In the genomic region with DNA sequence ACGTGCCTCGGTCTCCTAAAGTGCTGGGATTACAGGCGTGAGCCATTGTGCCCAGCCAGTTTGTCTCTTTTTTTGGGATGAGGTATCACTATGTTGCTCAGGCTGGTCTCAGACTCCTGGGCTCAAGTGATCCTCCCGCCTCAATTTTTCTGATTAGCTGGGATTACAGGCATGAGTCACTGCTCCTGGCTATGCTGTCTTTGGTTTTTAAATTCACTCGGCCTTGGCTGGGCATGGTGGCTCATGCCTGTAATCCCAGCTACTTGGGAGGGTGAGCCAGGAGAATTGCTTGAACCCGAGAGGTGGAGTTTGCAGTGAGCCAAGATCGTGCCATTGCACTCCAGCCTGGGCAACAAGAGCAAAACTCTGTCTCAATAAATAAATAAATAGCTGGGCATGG, we compare ENCODE assay signal across 11 cellular contexts. TPM values are rescaled to one million over a fixed set of nuclear protein-coding genes. Genes with fewer than 3 reads are reported as not detected.
DNase-seq lines count a peak whose midpoint lies in the region; ATAC-seq and TF ChIP-seq lines count a peak whose summit lies in the region.
"Not testable (repeated sequence)": the region's sequence is repeated elsewhere in the genome, so short reads cannot be mapped to it uniquely, and the experiment has no call there.
"Had no signal": no experiment of that assay in that cellular context is flagged by ENCODE, and none has a peak within 500 bp of the region (broad histone marks: within the 10 kb centered on the region; RNA-seq: fewer than 3 reads in every experiment).

No MANE protein-coding gene starts in this region.

- not testable (repeated sequence) for DNase-seq in CD8-positive, alpha-beta memory T cell; T-helper 2 cell treated with Interferon-gamma antibody and Interleukin-4, amounts not matched to agents 5 μg/mL and 100 μg/mL, for 36 hours (ENCODE audit: low spot score); activated T-cell treated with anti-CD3 and anti-CD28 coated beads, Interleukin-2, amount 50 U/mL, for 4 hours
- peak; percentile 8 for DNase-seq in LHCN-M2 (ENCODE audit: low read depth)
- peak; percentile 11 for DNase-seq in brain microvascular endothelial cell
- DNase-seq in fibroblast of the aortic adventitia (ENCODE audit: low read depth) = peak; percentile 23

- CTCF ChIA-PET in CD8-positive, alpha-beta memory T cell (lab: Charles Lee) = interaction anchor here (1.2 to 3.6 kb wide), 4 partner anchors 8 to 315 kb away, joined by 3 to 44 read pairs (median 11); a partner anchor contains a TSS

- H3K4me3 ChIP-seq in CD8-positive, alpha-beta memory T cell (ENCODE audit: low read length); brain microvascular endothelial cell (ENCODE audit: low read depth, low read length); fibroblast of the aortic adventitia (ENCODE audit: low read depth, low read length): not testable (repeated sequence)

- H3K27me3 ChIP-seq in CD8-positive, alpha-beta memory T cell (ENCODE audit: insufficient read depth, low read length, poor library complexity, severe bottlenecking) = not testable (repeated sequence)
- peaks cover 11% of the 10 kb centered on the region for H3K27me3 ChIP-seq in brain microvascular endothelial cell (replicated peaks)

- not testable (repeated sequence) for H3K27ac ChIP-seq in CD8-positive, alpha-beta memory T cell (ENCODE audit: low read depth, low read length); brain microvascular endothelial cell

- peaks cover 19% of the 10 kb centered on the region for H3K4me1 ChIP-seq in CD8-positive, alpha-beta memory T cell (ENCODE audit: insufficient read depth, low read length)

- not testable (repeated sequence) for H3K9me3 ChIP-seq in CD8-positive, alpha-beta memory T cell (ENCODE audit: low read length)

- POLR2A ChIA-PET in CD8-positive, alpha-beta memory T cell (lab: Charles Lee) = not testable (repeated sequence)

- ATAC-seq in activated T-cell treated with anti-CD3 and anti-CD28 coated beads, Interleukin-2, amount 50 U/mL, for 4 hours = not testable (repeated sequence)

- peaks cover 5 to 14% (median 6%) of the 10 kb centered on the region in 3 donors for H3K4me1 Mint-ChIP-seq in CD8-positive, alpha-beta memory T cell
- H3K4me1 Mint-ChIP-seq in T-helper 2 cell treated with Interferon-gamma antibody and Interleukin-4, amounts not matched to agents 5 μg/mL and 100 μg/mL, for 36 hours (ENCODE audit: low read depth) = peaks cover 16% of the 10 kb centered on the region
- H3K4me1 Mint-ChIP-seq in activated T-cell treated with anti-CD3 and anti-CD28 coated beads, Interleukin-2, amount 50 U/mL, for 4 hours (ENCODE audit: low read depth); nephron: not testable (repeated sequence)

- not testable (repeated sequence) for TF ChIP-seq CTCF in brain microvascular endothelial cell (IDR thresholded peaks at IDR 0.05; ENCODE audit: low read depth, low read length, missing control alignments); fibroblast of the aortic adventitia (IDR thresholded peaks at IDR 0.05; ENCODE audit: insufficient read depth, low read length); nephron (IDR thresholded peaks at IDR 0.05; ENCODE audit: unreplicated experiment in 3 of 3)

- not testable (repeated sequence) for H3K27me3 Mint-ChIP-seq in CD8-positive, alpha-beta memory T cell; T-helper 2 cell treated with Interferon-gamma antibody and Interleukin-4, amounts not matched to agents 5 μg/mL and 100 μg/mL, for 36 hours (ENCODE audit: low read depth); activated T-cell treated with anti-CD3 and anti-CD28 coated beads, Interleukin-2, amount 50 U/mL, for 4 hours (ENCODE audit: low read depth)
- H3K27me3 Mint-ChIP-seq in nephron (ENCODE audit: low read depth) = peaks cover 44% of the 10 kb centered on the region

- not testable (repeated sequence) for H3K36me3 ChIP-seq in CD8-positive, alpha-beta memory T cell (ENCODE audit: insufficient read depth, low read length); brain microvascular endothelial cell (replicated peaks)

- in situ Hi-C loops in brain microvascular endothelial cell (cut with HindIII; ENCODE audit: low pct_ligation_motif_present, low sequenced_read_pairs) = not testable (repeated sequence)

- peak overlapping the region in 6 of 7 donors; percentile 51 to 90 (median 63) for H3K4me3 Mint-ChIP-seq in CD8-positive, alpha-beta memory T cell
- H3K4me3 Mint-ChIP-seq in T-helper 2 cell treated with Interferon-gamma antibody and Interleukin-4, amounts not matched to agents 5 μg/mL and 100 μg/mL, for 36 hours = peak overlapping the region; percentile 65
- H3K4me3 Mint-ChIP-seq in activated T-cell treated with anti-CD3 and anti-CD28 coated beads, Interleukin-2, amount 50 U/mL, for 4 hours = peak overlapping the region; percentile 64
- peak overlapping the region in 2 of 3 experiments; percentile 69 for H3K4me3 Mint-ChIP-seq in nephron

- H3K36me3 Mint-ChIP-seq in CD8-positive, alpha-beta memory T cell; T-helper 2 cell treated with Interferon-gamma antibody and Interleukin-4, amounts not matched to agents 5 μg/mL and 100 μg/mL, for 36 hours (ENCODE audit: low read depth); activated T-cell treated with anti-CD3 and anti-CD28 coated beads, Interleukin-2, amount 50 U/mL, for 4 hours (ENCODE audit: insufficient read depth); nephron (ENCODE audit: low read depth): not testable (repeated sequence)

- not testable (repeated sequence) for H3K27ac Mint-ChIP-seq in CD8-positive, alpha-beta memory T cell; T-helper 2 cell treated with Interferon-gamma antibody and Interleukin-4, amounts not matched to agents 5 μg/mL and 100 μg/mL, for 36 hours; nephron

- H3K9me3 Mint-ChIP-seq in CD8-positive, alpha-beta memory T cell; T-helper 2 cell treated with Interferon-gamma antibody and Interleukin-4, amounts not matched to agents 5 μg/mL and 100 μg/mL, for 36 hours; activated T-cell treated with anti-CD3 and anti-CD28 coated beads, Interleukin-2, amount 50 U/mL, for 4 hours; nephron: not testable (repeated sequence)

RNA-seq across cellular contexts. Expression of a gene that starts 5.4 kb away (rescaled TPM):
- under 1 TPM; 0.44 to 0.61 TPM for total RNA-seq in CD8-positive, alpha-beta memory T cell
- 3.1 TPM for polyA plus RNA-seq in CD8-positive, alpha-beta memory T cell
- 0.40 and 0.64 TPM in 2 replicates for total RNA-seq in LHCN-M2 (2014; rRNA removed)
- polyA plus RNA-seq in LHCN-M2 (2012) = 0.62 TPM
- total RNA-seq in activated T-cell treated with anti-CD3 and anti-CD28 coated beads, Interleukin-2, amount 50 U/mL, for 4 hours = under 1 TPM in 2 of 3 donors, not detected in 1; 0.40 to 0.78 TPM
- 1.1 and 3.8 TPM in 2 replicates for total RNA-seq in fibroblast of the aortic adventitia (ENCODE audit: low replicate concordance)
- total RNA-seq: G401, NCI-H460 had no signal

RNA-seq across cellular contexts. Expression of a gene that starts 8.9 kb away (rescaled TPM):
- total RNA-seq in CD8-positive, alpha-beta memory T cell = not detected
- not detected for polyA plus RNA-seq in CD8-positive, alpha-beta memory T cell
- not detected in 2 replicates for total RNA-seq in LHCN-M2 (2014; rRNA removed)
- polyA plus RNA-seq in LHCN-M2 (2012) = not detected
- under 1 TPM; 0.11 to 0.58 (median 0.38) TPM for total RNA-seq in activated T-cell treated with anti-CD3 and anti-CD28 coated beads, Interleukin-2, amount 50 U/mL, for 4 hours
- not detected in 2 replicates for total RNA-seq in fibroblast of the aortic adventitia (ENCODE audit: low replicate concordance)
- total RNA-seq: CD4-positive, alpha-beta T cell; G401; NCI-H460 had no signal
- polyA plus RNA-seq: BJ had no signal

RNA-seq across cellular contexts. Expression of a gene that starts 27.0 kb away (rescaled TPM):
- total RNA-seq in CD8-positive, alpha-beta memory T cell = 10 to 100 TPM; 56.1 to 58.6 TPM
- polyA plus RNA-seq in CD8-positive, alpha-beta memory T cell = 67.3 TPM
- 30.5 and 30.7 TPM in 2 replicates for total RNA-seq in LHCN-M2 (2014; rRNA removed)
- polyA plus RNA-seq in LHCN-M2 (2012) = 16.7 TPM
- 10 to 100 TPM; 59.8 to 63.9 (median 61.9) TPM for total RNA-seq in activated T-cell treated with anti-CD3 and anti-CD28 coated beads, Interleukin-2, amount 50 U/mL, for 4 hours
- 25.1 and 31.5 TPM in 2 replicates for total RNA-seq in fibroblast of the aortic adventitia (ENCODE audit: low replicate concordance)

RNA-seq across cellular contexts. Expression of a gene that starts 35.5 kb away (rescaled TPM):
- total RNA-seq in CD8-positive, alpha-beta memory T cell = 100 to 1,000 TPM; 621 to 671 TPM
- polyA plus RNA-seq in CD8-positive, alpha-beta memory T cell = 163 TPM
- 42.3 and 58.2 TPM in 2 replicates for total RNA-seq in LHCN-M2 (2014; rRNA removed)
- polyA plus RNA-seq in LHCN-M2 (2012) = 552 TPM
- 100 to 1,000 TPM; 783 to 850 (median 809) TPM for total RNA-seq in activated T-cell treated with anti-CD3 and anti-CD28 coated beads, Interleukin-2, amount 50 U/mL, for 4 hours
- 41.3 and 65.3 TPM in 2 replicates for total RNA-seq in fibroblast of the aortic adventitia (ENCODE audit: low replicate concordance)

RNA-seq across cellular contexts. Expression of a gene that starts 36.2 kb away (rescaled TPM):
- 10 to 100 TPM; 40.0 to 42.5 TPM for total RNA-seq in CD8-positive, alpha-beta memory T cell
- 29.4 TPM for polyA plus RNA-seq in CD8-positive, alpha-beta memory T cell
- total RNA-seq in LHCN-M2 (2014; rRNA removed) (199 and 204 TPM in 2 replicates), fibroblast of the aortic adventitia (ENCODE audit: low replicate concordance) (16.9 and 39.5 TPM in 2 replicates)
- polyA plus RNA-seq in LHCN-M2 (2012) = 116 TPM
- total RNA-seq in activated T-cell treated with anti-CD3 and anti-CD28 coated beads, Interleukin-2, amount 50 U/mL, for 4 hours = 10 to 100 TPM; 41.9 to 46.5 (median 43.2) TPM
